10 cellular contexts compared by ENCODE assay signal in genomic region chr4:112170451-112170993, GRCh38. TPM values are rescaled to one million over a fixed set of nuclear protein-coding genes. Genes with fewer than 3 reads are reported as not detected.
A peak's percentile ranks its signal among the peaks of the same experiment; 100 is the strongest.
DNase-seq lines count a peak whose midpoint lies in the region; ATAC-seq and TF ChIP-seq lines count a peak whose summit lies in the region.
"Had no signal": no experiment of that assay in that cellular context is flagged by ENCODE, and none has a peak within 500 bp of the region (broad histone marks: within the 10 kb centered on the region; RNA-seq: fewer than 3 reads in every experiment).

No MANE protein-coding gene starts in this region.

- intact Hi-C loops in A673 (cut with micrococcal nuclease; ENCODE audit: unreplicated experiment), result no loop called here

- POLR2A ChIA-PET in A673 (lab: Charles Lee; ENCODE audit: low non-redundant PET), result no interaction called here
- POLR2A ChIA-PET in RWPE1 (lab: Yijun Ruan, JAX; ENCODE audit: low non-redundant PET), result no interaction called here

- H3K27me3 ChIP-seq in A673 (replicated peaks; ENCODE audit: insufficient read depth, low read depth, low read length, poor library complexity) (no peaks in the 10 kb centered on the region), Peyer's patch (no peaks in the 10 kb centered on the region)
- H3K27me3 ChIP-seq: cardiac muscle cell had no signal

- H3K4me1 ChIP-seq in A673 (ENCODE audit: insufficient read depth, low read length, poor library complexity, severe bottlenecking) (peaks cover 5% of the 10 kb centered on the region), Peyer's patch (no peaks in the 10 kb centered on the region)

- TF ChIP-seq CTCF in A673 (conservative IDR thresholded peaks at IDR 0.05; ENCODE audit: low read depth, low read length) (no peak), RWPE1 (conservative IDR thresholded peaks at IDR 0.05; ENCODE audit: low read depth) (no peak), Peyer's patch (IDR thresholded peaks at IDR 0.05) (no peak)

- CTCF ChIA-PET in A673 (lab: Charles Lee) (no interaction called here), RWPE1 (lab: Yijun Ruan, JAX) (interaction anchor here (0.7 kb wide), 1 partner anchor 67 kb away, joined by 3 read pairs; no protein-coding TSS in a partner anchor)

- no peak overlapping the region for H3K27ac ChIP-seq in A673 (ENCODE audit: low read depth, low read length, poor library complexity, severe bottlenecking)
- H3K27ac ChIP-seq in RWPE1, result no peak overlapping the region
- no peak overlapping the region for H3K27ac ChIP-seq in Peyer's patch
- H3K27ac ChIP-seq: cardiac muscle cell had no signal

- TF ChIP-seq POLR2A in Peyer's patch (IDR thresholded peaks at IDR 0.05), result no peak

- DNase-seq in A673 (ENCODE audit: low spot score), result peak; percentile 42
- peak; percentile 82 for DNase-seq in GM03348 (ENCODE audit: low spot score)
- DNase-seq in RWPE1 (ENCODE audit: low spot score), result peak; percentile 81
- DNase-seq in fibroblast of the conjunctiva (ENCODE audit: low read depth), result peak; percentile 94
- DNase-seq in activated CD8-positive, alpha-beta memory T cell treated with anti-CD3 and anti-CD28 coated beads, Interleukin-2, amount 50 U/mL, for 4 hours, result no peak
- DNase-seq in hypothalamus (lab: John Stamatoyannopoulos, UW), result no peak
- DNase-seq in Peyer's patch, result no peak
- DNase-seq: NCI-H146 had no signal

- BruUV-seq in A673 (replicated peaks; lab: Mats Ljungman, UMichigan), result no TSS peak

- no peak overlapping the region for H3K4me3 ChIP-seq in A673 (ENCODE audit: low read depth, low read length, poor library complexity, severe bottlenecking)
- H3K4me3 ChIP-seq in Peyer's patch, result no peak overlapping the region
- H3K4me3 ChIP-seq: cardiac muscle cell had no signal

- no peak for ATAC-seq in HG02981 (IDR thresholded peaks at IDR 0.05; ENCODE audit: unreplicated experiment)

- H3K9me3 ChIP-seq in A673 (ENCODE audit: low read depth, low read length, poor library complexity, severe bottlenecking) (no peaks in the 10 kb centered on the region), Peyer's patch (no peaks in the 10 kb centered on the region)

- H3K36me3 ChIP-seq in A673 (ENCODE audit: insufficient read depth, low read length, poor library complexity, severe bottlenecking), result no peaks in the 10 kb centered on the region
- no peaks in the 10 kb centered on the region for H3K36me3 ChIP-seq in Peyer's patch
- H3K36me3 ChIP-seq: cardiac muscle cell had no signal

RNA-seq across cellular contexts. Expression of gene FAM241A, which starts 25.3 kb away (rescaled TPM):
- total RNA-seq in A673 (2021), result 1.4 and 1.5 TPM in 2 replicates
- total RNA-seq in Peyer's patch, result 1 to 10 TPM in 2 of 4 donors, under 1 TPM in 2; 0.47 to 2.5 (median 1.2) TPM

Comparison
In these comparisons a context has a peak if more than half of its experiments do, and no peak if none do; other contexts are left out.
1. DNase-seq: peak in A673 (single experiment), GM03348 (single experiment), RWPE1 (single experiment) and fibroblast of the conjunctiva (single experiment); none in activated CD8-positive, alpha-beta memory T cell treated with anti-CD3 and anti-CD28 coated beads, Interleukin-2, amount 50 U/mL, for 4 hours (single experiment), hypothalamus (0 of 51) and Peyer's patch (0 of 3).